26 cellular contexts compared by ENCODE assay signal in genomic region chr13:99746857-99747710, GRCh38.
DNase-seq lines count a peak whose midpoint lies in the region; ATAC-seq and TF ChIP-seq lines count a peak whose summit lies in the region.
"Had no signal": no experiment of that assay in that cellular context is flagged by ENCODE, and none has a peak within 500 bp of the region (broad histone marks: within the 10 kb centered on the region; RNA-seq: fewer than 3 reads in every experiment).

No MANE protein-coding gene starts in this region.

- H3K4me3 ChIP-seq in NT2/D1 (ENCODE audit: insufficient read length, low read depth) (peak overlapping the region; percentile 3), iPS-15b (ENCODE audit: low read depth, low read length) (peak overlapping the region; percentile 18), gastroesophageal sphincter (no peak overlapping the region)
- H3K4me3 ChIP-seq: A549, HAP-1, skin epidermis, upper lobe of left lung had no signal

- no peaks in the 10 kb centered on the region for H3K4me1 ChIP-seq in NT2/D1 (ENCODE audit: insufficient read depth, insufficient read length)
- H3K4me1 ChIP-seq in iPS-15b (ENCODE audit: control insufficient read depth, insufficient read depth, low read length), result peaks cover 40% of the 10 kb centered on the region
- peaks cover 0 to 4% (median 0%) of the 10 kb centered on the region in 3 donors for H3K4me1 ChIP-seq in gastroesophageal sphincter
- H3K4me1 ChIP-seq: A549, HAP-1, upper lobe of left lung had no signal

- no peaks in the 10 kb centered on the region for H3K36me3 ChIP-seq in NT2/D1 (ENCODE audit: insufficient read depth, insufficient read length, low read length)
- no peaks in the 10 kb centered on the region for H3K36me3 ChIP-seq in iPS-15b (ENCODE audit: control insufficient read depth, insufficient read depth, low read length)
- peaks cover 0 to 3% of the 10 kb centered on the region in 2 donors for H3K36me3 ChIP-seq in gastroesophageal sphincter
- H3K36me3 ChIP-seq: HAP-1, upper lobe of left lung, WERI-Rb-1 had no signal

- 31 to 83% methylated on average over 2 to 17 of the region's 20 CpGs for WGBS in gastroesophageal sphincter (ENCODE audit: low coverage in 1 of 2), 2 donors

- DNase-seq in ELF-1 (ENCODE audit: low read depth, low spot score), result peak; percentile 39
- DNase-seq in NT2/D1 (ENCODE audit: low read depth, low spot score), result peak; percentile 68
- DNase-seq in neural crest cell (ENCODE audit: low read depth, low spot score), result no peak
- no peak for DNase-seq in activated T-helper 1 cell treated with anti-CD3 and anti-CD28 coated beads, Interleukin-12 subunit alpha, Interleukin-12 subunit beta, Interleukin-2, Interleukin-4 antibody, amounts not matched to agents 30 ng/mL and 10 ng/mL and 1 ng/mL, durations not matched to agents 14 hours and 24 hours and 36 hours (ENCODE audit: low spot score)
- DNase-seq in NCI-H2196 (lab: John Stamatoyannopoulos, UW; ENCODE audit: unreplicated experiment), result no peak
- no peak for DNase-seq in RWPE1 (ENCODE audit: low spot score)
- DNase-seq: activated CD4-positive, alpha-beta T cell treated with anti-CD3 and anti-CD28 coated beads, Interleukin-2, amount 10 ng/mL, durations not matched to agents 7 days and 5 days; anterior cingulate cortex; caudate nucleus; CD8-positive, alpha-beta T cell; DMS 273 treated with DMSO at 0.1 percent for 48 hours; GF-D8; left ventricle myocardium superior; NCI-H2171 treated with DMSO at 0.1 percent for 48 hours; NCI-H526 treated with DMSO at 0.1 percent for 48 hours; upper lobe of left lung; WERI-Rb-1 had no signal

- H3K9ac ChIP-seq in NT2/D1 (ENCODE audit: insufficient read length, low read depth) (peak overlapping the region; percentile 53), iPS-15b (ENCODE audit: low read depth, low read length) (no peak overlapping the region)

- H3K27ac ChIP-seq in gastroesophageal sphincter (no peak overlapping the region), RWPE1 (no peak overlapping the region)
- H3K27ac ChIP-seq: A549, skin epidermis, upper lobe of left lung, WERI-Rb-1 had no signal

- no peak for ATAC-seq in gastroesophageal sphincter
- ATAC-seq: A549; CD8-positive, alpha-beta T cell; left ventricle myocardium superior; SK-N-SH treated with all-trans-retinoic acid at 6 μM for 48 hours had no signal

- peaks cover 25% of the 10 kb centered on the region for H3K27me3 Mint-ChIP-seq in neural crest cell (ENCODE audit: low read depth)
- H3K27me3 Mint-ChIP-seq in activated T-helper 1 cell treated with anti-CD3 and anti-CD28 coated beads, Interleukin-12 subunit alpha, Interleukin-12 subunit beta, Interleukin-2, Interleukin-4 antibody, amounts not matched to agents 30 ng/mL and 10 ng/mL and 1 ng/mL, durations not matched to agents 14 hours and 24 hours and 36 hours (ENCODE audit: insufficient read depth), result peaks cover 3% of the 10 kb centered on the region
- H3K27me3 Mint-ChIP-seq: activated CD4-positive, alpha-beta T cell treated with anti-CD3 and anti-CD28 coated beads, Interleukin-2, amount 10 ng/mL, durations not matched to agents 7 days and 5 days; activated naive CD4-positive, alpha-beta T cell treated with anti-CD3 and anti-CD28 coated beads, Interleukin-2, amount 50 U/mL, for 24 hours; dendritic cell treated with granulocyte-macrophage colony-stimulating factor and Interleukin-4, amounts not matched to agents 40 ng/mL and 50 ng/mL, for 4 days had no signal

- peaks cover 2% of the 10 kb centered on the region for H3K36me3 Mint-ChIP-seq in neural crest cell (ENCODE audit: low read depth)
- no peaks in the 10 kb centered on the region for H3K36me3 Mint-ChIP-seq in activated T-helper 1 cell treated with anti-CD3 and anti-CD28 coated beads, Interleukin-12 subunit alpha, Interleukin-12 subunit beta, Interleukin-2, Interleukin-4 antibody, amounts not matched to agents 30 ng/mL and 10 ng/mL and 1 ng/mL, durations not matched to agents 14 hours and 24 hours and 36 hours (ENCODE audit: low read depth)

- peak overlapping the region; percentile 76 for H3K4me3 Mint-ChIP-seq in neural crest cell
- no peak overlapping the region for H3K4me3 Mint-ChIP-seq in activated T-helper 1 cell treated with anti-CD3 and anti-CD28 coated beads, Interleukin-12 subunit alpha, Interleukin-12 subunit beta, Interleukin-2, Interleukin-4 antibody, amounts not matched to agents 30 ng/mL and 10 ng/mL and 1 ng/mL, durations not matched to agents 14 hours and 24 hours and 36 hours
- H3K4me3 Mint-ChIP-seq: activated CD4-positive, alpha-beta T cell treated with anti-CD3 and anti-CD28 coated beads, Interleukin-2, amount 10 ng/mL, durations not matched to agents 7 days and 5 days; activated naive CD4-positive, alpha-beta T cell treated with anti-CD3 and anti-CD28 coated beads, Interleukin-2, amount 50 U/mL, for 24 hours; CD8-positive, alpha-beta T cell; dendritic cell treated with granulocyte-macrophage colony-stimulating factor and Interleukin-4, amounts not matched to agents 40 ng/mL and 50 ng/mL, for 4 days; T-helper 2 cell treated with Interferon-gamma antibody and Interleukin-4, amounts not matched to agents 5 μg/mL and 100 μg/mL, for 36 hours had no signal

- intact Hi-C loops in activated T-helper 1 cell treated with anti-CD3 and anti-CD28 coated beads, Interleukin-12 subunit alpha, Interleukin-12 subunit beta, Interleukin-2, Interleukin-4 antibody, amounts not matched to agents 30 ng/mL and 10 ng/mL and 1 ng/mL, durations not matched to agents 14 hours and 24 hours and 36 hours (cut with micrococcal nuclease), result no loop called here

- TF ChIP-seq CTCF in neural crest cell (conservative IDR thresholded peaks at IDR 0.05) (no peak), gastroesophageal sphincter (IDR thresholded peaks at IDR 0.05) (no peak), RWPE1 (conservative IDR thresholded peaks at IDR 0.05; ENCODE audit: low read depth) (no peak)

- H3K9me3 ChIP-seq in NT2/D1 (ENCODE audit: insufficient read depth, low read length), result no peaks in the 10 kb centered on the region
- H3K9me3 ChIP-seq in iPS-15b (ENCODE audit: control insufficient read depth, insufficient read depth, low read length), result no peaks in the 10 kb centered on the region
- H3K9me3 ChIP-seq in gastroesophageal sphincter, result no peaks in the 10 kb centered on the region
- H3K9me3 ChIP-seq: A549, HAP-1, upper lobe of left lung had no signal

- peaks cover 65% of the 10 kb centered on the region for H3K4me1 Mint-ChIP-seq in neural crest cell
- H3K4me1 Mint-ChIP-seq in activated T-helper 1 cell treated with anti-CD3 and anti-CD28 coated beads, Interleukin-12 subunit alpha, Interleukin-12 subunit beta, Interleukin-2, Interleukin-4 antibody, amounts not matched to agents 30 ng/mL and 10 ng/mL and 1 ng/mL, durations not matched to agents 14 hours and 24 hours and 36 hours (ENCODE audit: low read depth), result no peaks in the 10 kb centered on the region
- H3K4me1 Mint-ChIP-seq: activated CD4-positive, alpha-beta T cell treated with anti-CD3 and anti-CD28 coated beads, Interleukin-2, amount 10 ng/mL, durations not matched to agents 7 days and 5 days; activated naive CD4-positive, alpha-beta T cell treated with anti-CD3 and anti-CD28 coated beads, Interleukin-2, amount 50 U/mL, for 24 hours had no signal

- peak overlapping the region; percentile 90 for H3K27ac Mint-ChIP-seq in neural crest cell (ENCODE audit: unreplicated experiment)
- no peak overlapping the region for H3K27ac Mint-ChIP-seq in activated T-helper 1 cell treated with anti-CD3 and anti-CD28 coated beads, Interleukin-12 subunit alpha, Interleukin-12 subunit beta, Interleukin-2, Interleukin-4 antibody, amounts not matched to agents 30 ng/mL and 10 ng/mL and 1 ng/mL, durations not matched to agents 14 hours and 24 hours and 36 hours
- H3K27ac Mint-ChIP-seq: activated CD4-positive, alpha-beta T cell treated with anti-CD3 and anti-CD28 coated beads, Interleukin-2, amount 10 ng/mL, durations not matched to agents 7 days and 5 days; activated naive CD4-positive, alpha-beta T cell treated with anti-CD3 and anti-CD28 coated beads, Interleukin-2, amount 50 U/mL, for 24 hours; CD8-positive, alpha-beta T cell; dendritic cell treated with granulocyte-macrophage colony-stimulating factor and Interleukin-4, amounts not matched to agents 40 ng/mL and 50 ng/mL, for 4 days; T-helper 2 cell treated with Interferon-gamma antibody and Interleukin-4, amounts not matched to agents 5 μg/mL and 100 μg/mL, for 36 hours had no signal

- POLR2A ChIA-PET in RWPE1 (lab: Yijun Ruan, JAX; ENCODE audit: low non-redundant PET), result no interaction called here

- H3K27me3 ChIP-seq in NT2/D1 (ENCODE audit: insufficient read depth, insufficient read length), result no peaks in the 10 kb centered on the region
- no peaks in the 10 kb centered on the region for H3K27me3 ChIP-seq in iPS-15b (ENCODE audit: control insufficient read depth, insufficient read depth, low read length)
- H3K27me3 ChIP-seq in gastroesophageal sphincter, result no peaks in the 10 kb centered on the region
- H3K27me3 ChIP-seq: upper lobe of left lung had no signal

- no peak for TF ChIP-seq POLR2A in gastroesophageal sphincter (IDR thresholded peaks at IDR 0.05)

- H3K9me3 Mint-ChIP-seq in neural crest cell, result peaks cover 3% of the 10 kb centered on the region
- H3K9me3 Mint-ChIP-seq in activated T-helper 1 cell treated with anti-CD3 and anti-CD28 coated beads, Interleukin-12 subunit alpha, Interleukin-12 subunit beta, Interleukin-2, Interleukin-4 antibody, amounts not matched to agents 30 ng/mL and 10 ng/mL and 1 ng/mL, durations not matched to agents 14 hours and 24 hours and 36 hours, result no peaks in the 10 kb centered on the region
- H3K9me3 Mint-ChIP-seq: activated CD4-positive, alpha-beta T cell treated with anti-CD3 and anti-CD28 coated beads, Interleukin-2, amount 10 ng/mL, durations not matched to agents 7 days and 5 days; activated naive CD4-positive, alpha-beta T cell treated with anti-CD3 and anti-CD28 coated beads, Interleukin-2, amount 50 U/mL, for 24 hours; CD8-positive, alpha-beta T cell; dendritic cell treated with granulocyte-macrophage colony-stimulating factor and Interleukin-4, amounts not matched to agents 40 ng/mL and 50 ng/mL, for 4 days; T-helper 2 cell treated with Interferon-gamma antibody and Interleukin-4, amounts not matched to agents 5 μg/mL and 100 μg/mL, for 36 hours had no signal

- CTCF ChIA-PET in RWPE1 (lab: Yijun Ruan, JAX), result no interaction called here

- TF ChIP-seq EP300 in gastroesophageal sphincter (IDR thresholded peaks at IDR 0.05), result no peak

Comparison
In these comparisons a context has a peak if more than half of its experiments do, and no peak if none do; other contexts are left out.
1. DNase-seq: peak in ELF-1 (single experiment) and NT2/D1 (single experiment); none in neural crest cell (single experiment), activated T-helper 1 cell treated with anti-CD3 and anti-CD28 coated beads, Interleukin-12 subunit alpha, Interleukin-12 subunit beta, Interleukin-2, Interleukin-4 antibody, amounts not matched to agents 30 ng/mL and 10 ng/mL and 1 ng/mL, durations not matched to agents 14 hours and 24 hours and 36 hours (single experiment), NCI-H2196 (single experiment) and RWPE1 (single experiment).
2. H3K4me3 ChIP-seq: peak in NT2/D1 (single experiment) and iPS-15b (single experiment); none in gastroesophageal sphincter (0 of 2).